Comparison of ENCODE assay signal across 1 cellular context in the genomic region with DNA sequence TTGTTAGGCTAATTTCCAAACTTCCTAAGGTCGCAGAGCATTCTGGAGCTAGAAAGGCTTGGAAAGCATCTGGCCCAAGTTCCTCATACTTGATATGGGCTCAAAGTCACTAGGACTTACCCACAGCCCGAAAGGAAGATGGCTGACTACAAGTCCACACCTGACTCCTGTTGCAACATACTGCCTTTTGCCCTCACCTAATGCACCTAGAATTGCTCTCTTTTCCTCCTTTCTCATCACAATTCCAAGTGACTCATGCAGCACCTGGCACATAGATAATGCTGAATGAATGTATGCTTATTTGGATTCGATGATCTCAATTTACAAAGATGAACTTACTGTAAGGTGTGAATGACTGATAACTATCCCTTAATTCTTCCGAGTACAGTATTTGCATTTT.
TF ChIP-seq lines count a peak whose summit lies in the region.

No MANE protein-coding gene starts in this region.

TF ChIP-seq in liver, 16 proteins besides CTCF, POLR2A, EP300 and RAD21 (continued from another document):
- TF ChIP-seq REST (IDR thresholded peaks at IDR 0.05) (no peak), RXRA (IDR thresholded peaks at IDR 0.05) (peak in 1 of 2 donors; percentile 45), HNF4A (conservative IDR thresholded peaks at IDR 0.05) (peak; percentile 68 to 79), GABPA (IDR thresholded peaks at IDR 0.05 in 1 of 2, conservative IDR thresholded peaks at IDR 0.05 in 1 of 2) (no peak), TAF1 (conservative IDR thresholded peaks at IDR 0.05) (no peak), NR2F2 (IDR thresholded peaks at IDR 0.05) (no peak), FOXA2 (IDR thresholded peaks at IDR 0.05) (no peak), SP1 (IDR thresholded peaks at IDR 0.05) (no peak), EGR1 (IDR thresholded peaks at IDR 0.05; ENCODE audit: low read depth in 2 of 2) (no peak), JUND (IDR thresholded peaks at IDR 0.05) (peak in 1 of 2 donors; percentile 71), YY1 (IDR thresholded peaks at IDR 0.05) (peak; percentile 86), FOXA1 (IDR thresholded peaks at IDR 0.05) (no peak)
- TF ChIP-seq, protein P1, sequence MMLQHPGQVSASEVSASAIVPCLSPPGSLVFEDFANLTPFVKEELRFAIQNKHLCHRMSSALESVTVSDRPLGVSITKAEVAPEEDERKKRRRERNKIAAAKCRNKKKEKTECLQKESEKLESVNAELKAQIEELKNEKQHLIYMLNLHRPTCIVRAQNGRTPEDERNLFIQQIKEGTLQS (IDR thresholded peaks at IDR 0.05) = no peak
- TF ChIP-seq, protein P2, sequence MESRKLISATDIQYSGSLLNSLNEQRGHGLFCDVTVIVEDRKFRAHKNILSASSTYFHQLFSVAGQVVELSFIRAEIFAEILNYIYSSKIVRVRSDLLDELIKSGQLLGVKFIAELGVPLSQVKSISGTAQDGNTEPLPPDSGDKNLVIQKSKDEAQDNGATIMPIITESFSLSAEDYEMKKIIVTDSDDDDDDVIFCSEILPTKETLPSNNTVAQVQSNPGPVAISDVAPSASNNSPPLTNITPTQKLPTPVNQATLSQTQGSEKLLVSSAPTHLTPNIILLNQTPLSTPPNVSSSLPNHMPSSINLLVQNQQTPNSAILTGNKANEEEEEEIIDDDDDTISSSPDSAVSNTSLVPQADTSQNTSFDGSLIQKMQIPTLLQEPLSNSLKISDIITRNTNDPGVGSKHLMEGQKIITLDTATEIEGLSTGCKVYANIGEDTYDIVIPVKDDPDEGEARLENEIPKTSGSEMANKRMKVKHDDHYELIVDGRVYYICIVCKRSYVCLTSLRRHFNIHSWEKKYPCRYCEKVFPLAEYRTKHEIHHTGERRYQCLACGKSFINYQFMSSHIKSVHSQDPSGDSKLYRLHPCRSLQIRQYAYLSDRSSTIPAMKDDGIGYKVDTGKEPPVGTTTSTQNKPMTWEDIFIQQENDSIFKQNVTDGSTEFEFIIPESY (IDR thresholded peaks at IDR 0.05) = no peak
- TF ChIP-seq, protein P3, sequence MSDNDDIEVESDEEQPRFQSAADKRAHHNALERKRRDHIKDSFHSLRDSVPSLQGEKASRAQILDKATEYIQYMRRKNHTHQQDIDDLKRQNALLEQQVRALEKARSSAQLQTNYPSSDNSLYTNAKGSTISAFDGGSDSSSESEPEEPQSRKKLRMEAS (IDR thresholded peaks at IDR 0.05) = no peak
